In the genomic region with DNA sequence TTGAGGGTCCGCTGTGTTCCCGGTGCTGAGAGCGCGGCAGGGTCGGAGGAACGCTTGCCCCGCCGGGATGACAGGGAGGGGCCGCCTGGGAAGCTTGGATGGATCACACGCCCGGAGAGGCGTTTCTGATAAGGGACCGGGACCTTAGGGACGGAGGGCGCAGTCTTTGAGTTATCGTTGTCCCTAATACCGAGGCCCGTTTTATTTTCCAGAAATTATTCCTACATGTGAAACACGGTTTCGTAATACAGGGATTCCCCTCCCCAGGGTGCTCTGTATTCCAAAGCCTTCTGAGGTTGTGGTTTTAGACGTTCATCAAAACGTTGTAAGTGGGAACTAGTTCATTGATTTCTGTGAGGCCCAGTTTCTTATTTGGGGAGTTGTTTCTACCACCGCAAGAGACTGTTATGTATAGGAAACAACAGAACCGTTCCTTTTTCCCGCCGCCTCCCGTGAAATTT, we compare ENCODE assay signal across 8 cellular contexts. TPM values are rescaled to one million over a fixed set of nuclear protein-coding genes. Genes with fewer than 3 reads are reported as not detected.
DNase-seq lines count a peak whose midpoint lies in the region; ATAC-seq and TF ChIP-seq lines count a peak whose summit lies in the region.

No MANE protein-coding gene starts in this region.

- peak overlapping the region; percentile 47; the same call in 1 of the 2 replicates for H3K27ac ChIP-seq in Karpas-422 (ENCODE audit: low read length)

- peak overlapping the region; percentile 89 for H2AFZ ChIP-seq in Karpas-422 (ENCODE audit: low read length)

- peaks cover 30% of the 10 kb centered on the region for H3K79me2 ChIP-seq in Karpas-422 (ENCODE audit: low read length)

- H3K4me1 Mint-ChIP-seq in T-helper 2 cell treated with Interferon-gamma antibody and Interleukin-4, amounts not matched to agents 5 μg/mL and 100 μg/mL, for 36 hours (ENCODE audit: low read depth), result peaks cover 19% of the 10 kb centered on the region
- H3K4me1 Mint-ChIP-seq in activated naive CD8-positive, alpha-beta T cell treated with anti-CD3 and anti-CD28 coated beads, Interleukin-2, amount 10 ng/mL, durations not matched to agents 7 days and 5 days, result peaks cover 34% of the 10 kb centered on the region

- peak overlapping the region; percentile 94 for H3K4me3 ChIP-seq in Karpas-422 (ENCODE audit: low read length)

- H3K27me3 Mint-ChIP-seq in T-helper 2 cell treated with Interferon-gamma antibody and Interleukin-4, amounts not matched to agents 5 μg/mL and 100 μg/mL, for 36 hours (ENCODE audit: low read depth), result peaks cover 11% of the 10 kb centered on the region
- H3K27me3 Mint-ChIP-seq in activated naive CD8-positive, alpha-beta T cell treated with anti-CD3 and anti-CD28 coated beads, Interleukin-2, amount 10 ng/mL, durations not matched to agents 7 days and 5 days, result peaks cover 11% of the 10 kb centered on the region

- peak overlapping the region; percentile 93 for H3K4me2 ChIP-seq in Karpas-422 (ENCODE audit: low read depth, low read length, poor library complexity, severe bottlenecking)

- no peaks in the 10 kb centered on the region for H3K9me3 ChIP-seq in Karpas-422 (ENCODE audit: low read length)

- peaks cover 27% of the 10 kb centered on the region for H3K36me3 Mint-ChIP-seq in T-helper 2 cell treated with Interferon-gamma antibody and Interleukin-4, amounts not matched to agents 5 μg/mL and 100 μg/mL, for 36 hours (ENCODE audit: low read depth)
- peaks cover 15% of the 10 kb centered on the region for H3K36me3 Mint-ChIP-seq in activated naive CD8-positive, alpha-beta T cell treated with anti-CD3 and anti-CD28 coated beads, Interleukin-2, amount 10 ng/mL, durations not matched to agents 7 days and 5 days

- no peaks in the 10 kb centered on the region for H3K9me2 ChIP-seq in Karpas-422 (replicated peaks; ENCODE audit: insufficient read depth, low read length)

- H3K36me3 ChIP-seq in Karpas-422 (ENCODE audit: insufficient read depth, low read length), result peaks cover 26% of the 10 kb centered on the region; the same call in 1 of the 2 replicates

- intact Hi-C loops in left ventricle myocardium superior (cut with micrococcal nuclease), result no loop called here

- peak overlapping the region; percentile 79 for H3K27ac Mint-ChIP-seq in T-helper 2 cell treated with Interferon-gamma antibody and Interleukin-4, amounts not matched to agents 5 μg/mL and 100 μg/mL, for 36 hours
- peak overlapping the region; percentile 78 for H3K27ac Mint-ChIP-seq in activated naive CD8-positive, alpha-beta T cell treated with anti-CD3 and anti-CD28 coated beads, Interleukin-2, amount 10 ng/mL, durations not matched to agents 7 days and 5 days

- no peak for DNase-seq in T-helper 2 cell treated with Interferon-gamma antibody and Interleukin-4, amounts not matched to agents 5 μg/mL and 100 μg/mL, for 36 hours (ENCODE audit: low spot score)
- DNase-seq in T-helper 2 cell (no peak), Karpas-422 (no peak), left ventricle myocardium superior (peak; percentile 47), renal cortical epithelial cell (ENCODE audit: low read depth) (peak; percentile 81), ureter (ENCODE audit: low spot score) (no peak), GM13977 (ENCODE audit: low spot score) (no peak)
- DNase-seq in activated naive CD8-positive, alpha-beta T cell treated with anti-CD3 and anti-CD28 coated beads, Interleukin-2, amount 10 ng/mL, durations not matched to agents 7 days and 5 days, result no peak

- POLR2A ChIA-PET in activated naive CD8-positive, alpha-beta T cell treated with anti-CD3 and anti-CD28 coated beads, Interleukin-2, amount 10 ng/mL, durations not matched to agents 7 days and 5 days (lab: Charles Lee), result interaction anchor here (1.2 to 1.7 kb wide), 5 partner anchors 9 to 595 kb away, joined by 3 to 5 read pairs (median 4); a partner anchor contains a TSS

- peak overlapping the region; percentile 91 for H3K9ac ChIP-seq in Karpas-422 (ENCODE audit: low read length)

- H3K27me3 ChIP-seq in Karpas-422 (ENCODE audit: low read length), result no peaks in the 10 kb centered on the region

- ATAC-seq in activated naive CD8-positive, alpha-beta T cell treated with anti-CD3 and anti-CD28 coated beads, Interleukin-2, amount 10 ng/mL, durations not matched to agents 7 days and 5 days (ENCODE audit: low read depth), result no peak
- peak; percentile 44 for ATAC-seq in left ventricle myocardium superior

- no peaks in the 10 kb centered on the region for H3K9me3 Mint-ChIP-seq in T-helper 2 cell treated with Interferon-gamma antibody and Interleukin-4, amounts not matched to agents 5 μg/mL and 100 μg/mL, for 36 hours
- no peaks in the 10 kb centered on the region for H3K9me3 Mint-ChIP-seq in activated naive CD8-positive, alpha-beta T cell treated with anti-CD3 and anti-CD28 coated beads, Interleukin-2, amount 10 ng/mL, durations not matched to agents 7 days and 5 days

- no peaks in the 10 kb centered on the region for H4K20me1 ChIP-seq in Karpas-422 (ENCODE audit: insufficient read depth, low read depth, low read length)

- in situ Hi-C loops in GM13977 (cut with MboI; ENCODE audit: low pct_unique_long_range_greater_than_20kb, low sequenced_read_pairs, unreplicated experiment), result no loop called here

- H3K4me3 Mint-ChIP-seq in T-helper 2 cell treated with Interferon-gamma antibody and Interleukin-4, amounts not matched to agents 5 μg/mL and 100 μg/mL, for 36 hours, result peak overlapping the region; percentile 92
- peak overlapping the region; percentile 88 for H3K4me3 Mint-ChIP-seq in activated naive CD8-positive, alpha-beta T cell treated with anti-CD3 and anti-CD28 coated beads, Interleukin-2, amount 10 ng/mL, durations not matched to agents 7 days and 5 days

- peaks cover 16% of the 10 kb centered on the region for H3K4me1 ChIP-seq in Karpas-422 (ENCODE audit: low read length)

- TF ChIP-seq CTCF in GM13977 (IDR thresholded peaks at IDR 0.05; ENCODE audit: extremely low read depth, insufficient read depth, missing control alignments), result no peak

RNA-seq across cellular contexts. Expression of a gene that starts 0.7 kb away (rescaled TPM):
- 115 and 150 TPM in 2 replicates for total RNA-seq in Karpas-422 (2014; rRNA removed; shearing (Covaris generic); ENCODE audit: low replicate concordance)
- 100 to 1,000 TPM; 105 to 112 TPM for total RNA-seq in activated naive CD8-positive, alpha-beta T cell treated with anti-CD3 and anti-CD28 coated beads, Interleukin-2, amount 10 ng/mL, durations not matched to agents 7 days and 5 days
- 135 TPM for total RNA-seq in left ventricle myocardium superior
- 105 and 167 TPM in 2 replicates for total RNA-seq in renal cortical epithelial cell
- total RNA-seq in ureter, result 71.8 TPM

Comparison
In these comparisons a context has a peak if more than half of its experiments do, and no peak if none do; other contexts are left out.
1. DNase-seq: peak in left ventricle myocardium superior (single experiment) and renal cortical epithelial cell (single experiment); none in T-helper 2 cell treated with Interferon-gamma antibody and Interleukin-4, amounts not matched to agents 5 μg/mL and 100 μg/mL, for 36 hours (single experiment), T-helper 2 cell (0 of 5), Karpas-422 (single experiment), activated naive CD8-positive, alpha-beta T cell treated with anti-CD3 and anti-CD28 coated beads, Interleukin-2, amount 10 ng/mL, durations not matched to agents 7 days and 5 days (single experiment), ureter (single experiment) and GM13977 (single experiment).